ENCODE assay signal across 8 cellular contexts in genomic region chr17:2402517-2402916, GRCh38. TPM values are rescaled to one million over a fixed set of nuclear protein-coding genes. Genes with fewer than 3 reads are reported as not detected.
DNase-seq lines count a peak whose midpoint lies in the region; ATAC-seq, FAIRE-seq and TF ChIP-seq lines count a peak whose summit lies in the region.

No MANE protein-coding gene starts in this region.

- DNase-seq in T-helper 1 cell (no peak), kidney (no peak), AML-193 (lab: John Stamatoyannopoulos, UW) (no peak)
- no peak for DNase-seq in activated naive CD8-positive, alpha-beta T cell treated with anti-CD3 and anti-CD28 coated beads, Interleukin-2, amount 10 ng/mL, durations not matched to agents 7 days and 5 days

- ATAC-seq in activated naive CD8-positive, alpha-beta T cell treated with anti-CD3 and anti-CD28 coated beads, Interleukin-2, amount 10 ng/mL, durations not matched to agents 7 days and 5 days (ENCODE audit: low read depth) = no peak
- no peak for ATAC-seq in HG03521 (IDR thresholded peaks at IDR 0.05; ENCODE audit: unreplicated experiment)
- no peak for ATAC-seq in HG03196 (IDR thresholded peaks at IDR 0.05; ENCODE audit: unreplicated experiment)

- peak overlapping the region; percentile 78 to 82 for H3K9ac ChIP-seq in kidney (ENCODE audit: low read length in 2 of 2)

- POLR2A ChIA-PET in activated naive CD8-positive, alpha-beta T cell treated with anti-CD3 and anti-CD28 coated beads, Interleukin-2, amount 10 ng/mL, durations not matched to agents 7 days and 5 days (lab: Charles Lee) = interaction anchor here (1.9 to 4.5 kb wide), 4 partner anchors 9 to 20 kb away, joined by 5 to 73 read pairs (median 12); no protein-coding TSS in a partner anchor

- H3K9me3 Mint-ChIP-seq in T-helper 1 cell treated with Interleukin-12 subunit alpha and Interleukin-12 subunit beta and Interleukin-4 antibody, amounts not matched to agents 30 μg/mL and 1 μg/mL, for 36 hours = no peaks in the 10 kb centered on the region
- H3K9me3 Mint-ChIP-seq in activated naive CD8-positive, alpha-beta T cell treated with anti-CD3 and anti-CD28 coated beads, Interleukin-2, amount 10 ng/mL, durations not matched to agents 7 days and 5 days = no peaks in the 10 kb centered on the region

- peak overlapping the region; percentile 67 to 79 for H3K27ac ChIP-seq in kidney (ENCODE audit: low read depth in 2 of 2, low read length in 2 of 2)
- peak overlapping the region; percentile 50 for H3K27ac ChIP-seq in temporal lobe (ENCODE audit: low read depth, low read length)

- TF ChIP-seq CTCF in kidney (IDR thresholded peaks at IDR 0.05; ENCODE audit: borderline replicate concordance, extremely low read depth, insufficient read depth) = no peak

- H3K4me3 ChIP-seq in kidney (ENCODE audit: low read length in 2 of 2) = peak overlapping the region; percentile 64 to 72

- H3K27me3 Mint-ChIP-seq in T-helper 1 cell treated with Interleukin-12 subunit alpha and Interleukin-12 subunit beta and Interleukin-4 antibody, amounts not matched to agents 30 μg/mL and 1 μg/mL, for 36 hours (ENCODE audit: low read depth) = no peaks in the 10 kb centered on the region
- no peaks in the 10 kb centered on the region for H3K27me3 Mint-ChIP-seq in activated naive CD8-positive, alpha-beta T cell treated with anti-CD3 and anti-CD28 coated beads, Interleukin-2, amount 10 ng/mL, durations not matched to agents 7 days and 5 days

- no peaks in the 10 kb centered on the region for H3K9me3 ChIP-seq in kidney (ENCODE audit: control insufficient read depth in 1 of 2, low read length in 2 of 2)

- intact Hi-C loops in kidney (cut with DNase I) = no loop called here

- H3K4me1 Mint-ChIP-seq in T-helper 1 cell treated with Interleukin-12 subunit alpha and Interleukin-12 subunit beta and Interleukin-4 antibody, amounts not matched to agents 30 μg/mL and 1 μg/mL, for 36 hours (ENCODE audit: low read depth) = peaks cover 32% of the 10 kb centered on the region
- peaks cover 34% of the 10 kb centered on the region for H3K4me1 Mint-ChIP-seq in activated naive CD8-positive, alpha-beta T cell treated with anti-CD3 and anti-CD28 coated beads, Interleukin-2, amount 10 ng/mL, durations not matched to agents 7 days and 5 days

- H3K36me3 ChIP-seq in kidney (ENCODE audit: control insufficient read depth in 1 of 2, insufficient read depth in 2 of 2, low read length in 2 of 2) = no peaks in the 10 kb centered on the region

- peak overlapping the region; percentile 77 for H3K4me3 Mint-ChIP-seq in T-helper 1 cell treated with Interleukin-12 subunit alpha and Interleukin-12 subunit beta and Interleukin-4 antibody, amounts not matched to agents 30 μg/mL and 1 μg/mL, for 36 hours
- H3K4me3 Mint-ChIP-seq in activated naive CD8-positive, alpha-beta T cell treated with anti-CD3 and anti-CD28 coated beads, Interleukin-2, amount 10 ng/mL, durations not matched to agents 7 days and 5 days = peak overlapping the region; percentile 85

- FAIRE-seq in kidney (lab: Jason Lieb, UNC) = no peak

- peaks cover 2% of the 10 kb centered on the region for H3K36me3 Mint-ChIP-seq in T-helper 1 cell treated with Interleukin-12 subunit alpha and Interleukin-12 subunit beta and Interleukin-4 antibody, amounts not matched to agents 30 μg/mL and 1 μg/mL, for 36 hours (ENCODE audit: low read depth)
- H3K36me3 Mint-ChIP-seq in activated naive CD8-positive, alpha-beta T cell treated with anti-CD3 and anti-CD28 coated beads, Interleukin-2, amount 10 ng/mL, durations not matched to agents 7 days and 5 days = no peaks in the 10 kb centered on the region

- peaks cover 25 to 31% of the 10 kb centered on the region in 2 donors for H3K4me1 ChIP-seq in kidney (ENCODE audit: control insufficient read depth in 1 of 2, insufficient read depth in 1 of 2, low read depth in 1 of 2, low read length in 2 of 2)

- H3K27ac Mint-ChIP-seq in T-helper 1 cell treated with Interleukin-12 subunit alpha and Interleukin-12 subunit beta and Interleukin-4 antibody, amounts not matched to agents 30 μg/mL and 1 μg/mL, for 36 hours = peak overlapping the region; percentile 77
- H3K27ac Mint-ChIP-seq in activated naive CD8-positive, alpha-beta T cell treated with anti-CD3 and anti-CD28 coated beads, Interleukin-2, amount 10 ng/mL, durations not matched to agents 7 days and 5 days = peak overlapping the region; percentile 85

RNA-seq across cellular contexts. Expression of gene MNT, which starts 1.7 kb away (rescaled TPM):
- 10 to 100 TPM; 35.6 to 38.6 TPM for total RNA-seq in activated naive CD8-positive, alpha-beta T cell treated with anti-CD3 and anti-CD28 coated beads, Interleukin-2, amount 10 ng/mL, durations not matched to agents 7 days and 5 days
- 39.8 TPM for total RNA-seq in kidney
- 3.7 TPM for polyA plus RNA-seq in kidney (ENCODE audit: insufficient read depth, low read depth, low replicate concordance)
- 10.6 TPM for total RNA-seq in temporal lobe
